Comparison of ENCODE assay signal across 1 cellular context in the genomic region with DNA sequence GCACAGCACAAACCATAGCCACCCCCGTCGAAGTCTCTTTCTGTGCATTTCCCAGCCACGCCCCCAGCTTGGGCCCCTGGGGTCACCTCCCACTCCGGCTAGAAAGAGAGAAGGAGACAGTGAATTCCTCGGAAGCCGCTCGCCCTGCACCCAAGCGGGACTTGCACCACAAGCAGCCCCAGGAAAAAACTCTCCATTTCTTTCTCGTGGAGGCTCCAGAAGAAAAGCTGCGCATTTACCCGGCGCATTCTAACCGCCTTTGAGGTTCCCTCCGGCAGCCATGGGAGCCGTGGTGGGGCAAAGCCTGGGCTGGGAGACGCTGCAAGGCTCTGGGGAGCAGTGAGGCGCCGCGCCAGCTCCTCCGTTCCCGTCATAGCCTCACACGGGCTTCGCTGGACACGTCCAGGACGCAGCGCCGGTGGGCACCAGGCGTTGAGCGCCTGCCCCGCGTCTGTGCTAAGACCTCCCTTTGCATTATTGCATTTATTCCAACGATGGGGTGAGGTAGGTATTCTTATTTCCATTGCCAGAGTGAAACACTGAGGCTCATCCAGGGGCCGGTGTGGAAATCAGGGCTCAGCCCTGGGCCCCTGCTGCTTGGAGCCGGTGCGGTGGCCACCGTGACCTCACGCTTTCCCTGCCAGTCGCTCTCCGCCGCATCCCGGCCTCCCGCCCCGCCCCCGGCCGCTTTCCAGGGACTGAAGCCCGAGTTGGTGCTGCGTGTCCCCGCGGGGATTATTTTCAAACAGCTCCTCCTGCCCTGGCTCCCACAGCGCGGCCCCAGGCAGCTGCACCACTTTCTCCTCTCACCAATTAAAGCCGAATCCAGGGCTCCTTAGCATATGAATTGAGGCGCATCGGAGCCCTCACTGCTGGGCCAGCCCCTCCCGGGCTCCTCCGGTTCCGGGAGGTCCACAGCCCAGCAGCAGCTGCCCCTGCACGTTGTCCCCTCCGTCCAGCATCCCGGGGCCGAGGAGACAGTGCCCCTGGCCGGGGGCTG.
A peak's percentile ranks its signal among the peaks of the same experiment; 100 is the strongest.
TF ChIP-seq lines count a peak whose summit lies in the region.

No MANE protein-coding gene starts in this region.

TF ChIP-seq in WTC11, 78 proteins besides CTCF, POLR2A, EP300 and RAD21 (continued from another document):
- TF ChIP-seq, protein P1, sequence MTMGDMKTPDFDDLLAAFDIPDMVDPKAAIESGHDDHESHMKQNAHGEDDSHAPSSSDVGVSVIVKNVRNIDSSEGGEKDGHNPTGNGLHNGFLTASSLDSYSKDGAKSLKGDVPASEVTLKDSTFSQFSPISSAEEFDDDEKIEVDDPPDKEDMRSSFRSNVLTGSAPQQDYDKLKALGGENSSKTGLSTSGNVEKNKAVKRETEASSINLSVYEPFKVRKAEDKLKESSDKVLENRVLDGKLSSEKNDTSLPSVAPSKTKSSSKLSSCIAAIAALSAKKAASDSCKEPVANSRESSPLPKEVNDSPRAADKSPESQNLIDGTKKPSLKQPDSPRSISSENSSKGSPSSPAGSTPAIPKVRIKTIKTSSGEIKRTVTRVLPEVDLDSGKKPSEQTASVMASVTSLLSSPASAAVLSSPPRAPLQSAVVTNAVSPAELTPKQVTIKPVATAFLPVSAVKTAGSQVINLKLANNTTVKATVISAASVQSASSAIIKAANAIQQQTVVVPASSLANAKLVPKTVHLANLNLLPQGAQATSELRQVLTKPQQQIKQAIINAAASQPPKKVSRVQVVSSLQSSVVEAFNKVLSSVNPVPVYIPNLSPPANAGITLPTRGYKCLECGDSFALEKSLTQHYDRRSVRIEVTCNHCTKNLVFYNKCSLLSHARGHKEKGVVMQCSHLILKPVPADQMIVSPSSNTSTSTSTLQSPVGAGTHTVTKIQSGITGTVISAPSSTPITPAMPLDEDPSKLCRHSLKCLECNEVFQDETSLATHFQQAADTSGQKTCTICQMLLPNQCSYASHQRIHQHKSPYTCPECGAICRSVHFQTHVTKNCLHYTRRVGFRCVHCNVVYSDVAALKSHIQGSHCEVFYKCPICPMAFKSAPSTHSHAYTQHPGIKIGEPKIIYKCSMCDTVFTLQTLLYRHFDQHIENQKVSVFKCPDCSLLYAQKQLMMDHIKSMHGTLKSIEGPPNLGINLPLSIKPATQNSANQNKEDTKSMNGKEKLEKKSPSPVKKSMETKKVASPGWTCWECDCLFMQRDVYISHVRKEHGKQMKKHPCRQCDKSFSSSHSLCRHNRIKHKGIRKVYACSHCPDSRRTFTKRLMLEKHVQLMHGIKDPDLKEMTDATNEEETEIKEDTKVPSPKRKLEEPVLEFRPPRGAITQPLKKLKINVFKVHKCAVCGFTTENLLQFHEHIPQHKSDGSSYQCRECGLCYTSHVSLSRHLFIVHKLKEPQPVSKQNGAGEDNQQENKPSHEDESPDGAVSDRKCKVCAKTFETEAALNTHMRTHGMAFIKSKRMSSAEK (CRISPR knock-in tag; IDR thresholded peaks at IDR 0.05; ENCODE audit: borderline replicate concordance), result no peak
- TF ChIP-seq NR3C1 (CRISPR knock-in tag; conservative IDR thresholded peaks at IDR 0.05; ENCODE audit: low read depth) (no peak), IRF2 (CRISPR knock-in tag; IDR thresholded peaks at IDR 0.05; ENCODE audit: borderline replicate concordance, low read depth) (no peak), TP53 (CRISPR knock-in tag; IDR thresholded peaks at IDR 0.05) (no peak), MYBL2 (CRISPR knock-in tag; IDR thresholded peaks at IDR 0.05) (peak; percentile 54; the same call in 1 of the 2 replicates), FOXP1 (CRISPR knock-in tag; IDR thresholded peaks at IDR 0.05; ENCODE audit: borderline replicate concordance) (0 out of 2 replicates have a peak, but pooled peaks have one; percentile 27), ZNF219 (CRISPR knock-in tag; IDR thresholded peaks at IDR 0.05; ENCODE audit: borderline replicate concordance) (no peak)
- TF ChIP-seq, protein P2, sequence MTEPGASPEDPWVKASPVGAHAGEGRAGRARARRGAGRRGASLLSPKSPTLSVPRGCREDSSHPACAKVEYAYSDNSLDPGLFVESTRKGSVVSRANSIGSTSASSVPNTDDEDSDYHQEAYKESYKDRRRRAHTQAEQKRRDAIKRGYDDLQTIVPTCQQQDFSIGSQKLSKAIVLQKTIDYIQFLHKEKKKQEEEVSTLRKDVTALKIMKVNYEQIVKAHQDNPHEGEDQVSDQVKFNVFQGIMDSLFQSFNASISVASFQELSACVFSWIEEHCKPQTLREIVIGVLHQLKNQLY (CRISPR knock-in tag; IDR thresholded peaks at IDR 0.05), result no peak
- TF ChIP-seq, protein P3, sequence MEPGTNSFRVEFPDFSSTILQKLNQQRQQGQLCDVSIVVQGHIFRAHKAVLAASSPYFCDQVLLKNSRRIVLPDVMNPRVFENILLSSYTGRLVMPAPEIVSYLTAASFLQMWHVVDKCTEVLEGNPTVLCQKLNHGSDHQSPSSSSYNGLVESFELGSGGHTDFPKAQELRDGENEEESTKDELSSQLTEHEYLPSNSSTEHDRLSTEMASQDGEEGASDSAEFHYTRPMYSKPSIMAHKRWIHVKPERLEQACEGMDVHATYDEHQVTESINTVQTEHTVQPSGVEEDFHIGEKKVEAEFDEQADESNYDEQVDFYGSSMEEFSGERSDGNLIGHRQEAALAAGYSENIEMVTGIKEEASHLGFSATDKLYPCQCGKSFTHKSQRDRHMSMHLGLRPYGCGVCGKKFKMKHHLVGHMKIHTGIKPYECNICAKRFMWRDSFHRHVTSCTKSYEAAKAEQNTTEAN (CRISPR knock-in tag; IDR thresholded peaks at IDR 0.05), result 0 out of 2 replicates have a peak, but pooled peaks have one; percentile 46
